In genomic region chr1:15354580-15354965, GRCh38 we compare ENCODE assay signal across 1 cellular context.
TF ChIP-seq lines count a peak whose summit lies in the region.

No MANE protein-coding gene starts in this region.

TF ChIP-seq in WTC11, 78 proteins besides CTCF, POLR2A, EP300 and RAD21 (continued from another document):
- TF ChIP-seq AR (CRISPR knock-in tag; IDR thresholded peaks at IDR 0.05) (no peak), SP1 (CRISPR knock-in tag; conservative IDR thresholded peaks at IDR 0.05) (no peak), TCF7 (CRISPR knock-in tag; IDR thresholded peaks at IDR 0.05; ENCODE audit: low read depth) (no peak), RORB (CRISPR knock-in tag; IDR thresholded peaks at IDR 0.05) (no peak), ZSCAN18 (CRISPR knock-in tag; IDR thresholded peaks at IDR 0.05) (no peak), ARID4B (CRISPR knock-in tag; IDR thresholded peaks at IDR 0.05; ENCODE audit: borderline replicate concordance) (no peak), ATF1 (CRISPR knock-in tag; IDR thresholded peaks at IDR 0.05) (no peak), TP53 (CRISPR knock-in tag; IDR thresholded peaks at IDR 0.05) (no peak), KAT7 (CRISPR knock-in tag; IDR thresholded peaks at IDR 0.05; ENCODE audit: borderline replicate concordance) (no peak), MXD4 (CRISPR knock-in tag; IDR thresholded peaks at IDR 0.05; ENCODE audit: borderline replicate concordance) (no peak)
TF ChIP-seq in WTC11: peak in this region for 0.
